ENCODE assay signal across 32 cellular contexts in genomic region chr2:236298924-236299475, GRCh38. TPM values are rescaled to one million over a fixed set of nuclear protein-coding genes. Genes with fewer than 3 reads are reported as not detected.
"Had no signal": no experiment of that assay in that cellular context is flagged by ENCODE, and none has a peak within 500 bp of the region (broad histone marks: within the 10 kb centered on the region; RNA-seq: fewer than 3 reads in every experiment).

No MANE protein-coding gene starts in this region.

- DNase-seq: activated CD4-positive, alpha-beta T cell treated with anti-CD3 and anti-CD28 coated beads, Interleukin-2, amount 10 ng/mL, durations not matched to agents 24 days and 14 days; activated CD4-positive, alpha-beta T cell treated with anti-CD3 and anti-CD28 coated beads, Interleukin-2, amount 50 U/mL, for 4 hours; activated CD8-positive, alpha-beta memory T cell treated with anti-CD3 and anti-CD28 coated beads, Interleukin-2, amount 50 U/mL, for 4 hours; activated naive CD4-positive, alpha-beta T cell; activated naive CD4-positive, alpha-beta T cell treated with anti-CD3 and anti-CD28 coated beads, Interleukin-2, amount 50 U/mL, for 16 hours; activated naive CD8-positive, alpha-beta T cell treated with anti-CD3 and anti-CD28 coated beads for 36 hours; activated T-cell treated with anti-CD3 and anti-CD28 coated beads for 4 hours; activated T-cell treated with anti-CD3 and anti-CD28 coated beads, Interleukin-2, amount 50 U/mL, for 4 hours; amniotic stem cell; aorta; brain microvascular endothelial cell; NCI-H1092 treated with DMSO at 0.1 percent for 48 hours; NCI-H1417; NCI-H146; NCI-H187 treated with DMSO at 0.1 percent for 48 hours; NCI-H2081; NCI-H2171 treated with DMSO at 0.1 percent for 48 hours; NCI-H2227 treated with DMSO at 0.1 percent for 48 hours; NCI-H446; NCI-H510A treated with DMSO at 0.1 percent for 48 hours; NCI-H526 treated with DMSO at 0.1 percent for 48 hours; NCI-H774; Peyer's patch; RPMI8226; SHP77 treated with DMSO at 0.1 percent for 48 hours; SK-N-SH had no signal

- H3K36me3 ChIP-seq: brain microvascular endothelial cell, Peyer's patch, SJSA1 had no signal

- H3K27me3 Mint-ChIP-seq: activated CD4-positive, alpha-beta T cell treated with anti-CD3 and anti-CD28 coated beads, Interleukin-2, amount 10 ng/mL, durations not matched to agents 24 days and 14 days had no signal

- H3K27ac ChIP-seq: brain microvascular endothelial cell, KMS-11, Peyer's patch, SJSA1 had no signal

- H3K36me3 Mint-ChIP-seq: activated naive CD8-positive, alpha-beta T cell treated with anti-CD3 and anti-CD28 coated beads for 36 hours had no signal

- H3K4me1 ChIP-seq: Peyer's patch, SJSA1 had no signal

- H3K27me3 ChIP-seq: brain microvascular endothelial cell, Peyer's patch, SJSA1 had no signal

- H3K9me3 ChIP-seq: Peyer's patch, SJSA1, SK-N-SH had no signal

- ATAC-seq: activated T-cell treated with anti-CD3 and anti-CD28 coated beads, Interleukin-2, amount 50 U/mL, for 4 hours had no signal

- H3K4me1 Mint-ChIP-seq: activated CD4-positive, alpha-beta T cell treated with anti-CD3 and anti-CD28 coated beads, Interleukin-2, amount 10 ng/mL, durations not matched to agents 24 days and 14 days; activated naive CD8-positive, alpha-beta T cell treated with anti-CD3 and anti-CD28 coated beads for 36 hours had no signal

- H3K4me3 Mint-ChIP-seq: activated CD4-positive, alpha-beta T cell treated with anti-CD3 and anti-CD28 coated beads, Interleukin-2, amount 10 ng/mL, durations not matched to agents 24 days and 14 days; activated naive CD8-positive, alpha-beta T cell treated with anti-CD3 and anti-CD28 coated beads for 36 hours; activated T-cell treated with anti-CD3 and anti-CD28 coated beads, Interleukin-2, amount 50 U/mL, for 4 hours; activated T-helper 1 cell treated with anti-CD3 and anti-CD28 coated beads, Interleukin-12 subunit alpha, Interleukin-12 subunit beta, Interleukin-2, Interleukin-4 antibody, amounts not matched to agents 30 ng/mL and 10 ng/mL and 1 ng/mL, durations not matched to agents 14 hours and 24 hours and 36 hours; T-helper 1 cell treated with Interleukin-12 subunit alpha and Interleukin-12 subunit beta and Interleukin-4 antibody, amounts not matched to agents 30 μg/mL and 1 μg/mL, for 36 hours; T-helper 2 cell treated with Interferon-gamma antibody and Interleukin-4, amounts not matched to agents 5 μg/mL and 100 μg/mL, for 36 hours had no signal

- H3K4me3 ChIP-seq: Peyer's patch, SJSA1 had no signal

- H3K9me3 Mint-ChIP-seq: activated CD4-positive, alpha-beta T cell treated with anti-CD3 and anti-CD28 coated beads, Interleukin-2, amount 10 ng/mL, durations not matched to agents 24 days and 14 days; activated naive CD8-positive, alpha-beta T cell treated with anti-CD3 and anti-CD28 coated beads for 36 hours; activated T-cell treated with anti-CD3 and anti-CD28 coated beads, Interleukin-2, amount 50 U/mL, for 4 hours; activated T-helper 1 cell treated with anti-CD3 and anti-CD28 coated beads, Interleukin-12 subunit alpha, Interleukin-12 subunit beta, Interleukin-2, Interleukin-4 antibody, amounts not matched to agents 30 ng/mL and 10 ng/mL and 1 ng/mL, durations not matched to agents 14 hours and 24 hours and 36 hours; T-helper 1 cell treated with Interleukin-12 subunit alpha and Interleukin-12 subunit beta and Interleukin-4 antibody, amounts not matched to agents 30 μg/mL and 1 μg/mL, for 36 hours; T-helper 2 cell treated with Interferon-gamma antibody and Interleukin-4, amounts not matched to agents 5 μg/mL and 100 μg/mL, for 36 hours had no signal

- H3K27ac Mint-ChIP-seq: activated CD4-positive, alpha-beta T cell treated with anti-CD3 and anti-CD28 coated beads, Interleukin-2, amount 10 ng/mL, durations not matched to agents 24 days and 14 days; activated naive CD8-positive, alpha-beta T cell treated with anti-CD3 and anti-CD28 coated beads for 36 hours; activated T-helper 1 cell treated with anti-CD3 and anti-CD28 coated beads, Interleukin-12 subunit alpha, Interleukin-12 subunit beta, Interleukin-2, Interleukin-4 antibody, amounts not matched to agents 30 ng/mL and 10 ng/mL and 1 ng/mL, durations not matched to agents 14 hours and 24 hours and 36 hours; T-helper 1 cell treated with Interleukin-12 subunit alpha and Interleukin-12 subunit beta and Interleukin-4 antibody, amounts not matched to agents 30 μg/mL and 1 μg/mL, for 36 hours; T-helper 2 cell treated with Interferon-gamma antibody and Interleukin-4, amounts not matched to agents 5 μg/mL and 100 μg/mL, for 36 hours had no signal

RNA-seq across cellular contexts. Expression of gene ASB18, which starts 34.8 kb away (rescaled TPM):
- total RNA-seq: activated CD4-positive, alpha-beta T cell treated with anti-CD3 and anti-CD28 coated beads, Interleukin-2, amount 10 ng/mL, durations not matched to agents 24 days and 14 days; activated naive CD8-positive, alpha-beta T cell treated with anti-CD3 and anti-CD28 coated beads for 36 hours; activated T-cell treated with anti-CD3 and anti-CD28 coated beads, Interleukin-2, amount 50 U/mL, for 4 hours; activated T-helper 1 cell treated with anti-CD3 and anti-CD28 coated beads, Interleukin-12 subunit alpha, Interleukin-12 subunit beta, Interleukin-2, Interleukin-4 antibody, amounts not matched to agents 30 ng/mL and 10 ng/mL and 1 ng/mL, durations not matched to agents 14 hours and 24 hours and 36 hours; aorta; LHCN-M2; Peyer's patch had no signal
